In genomic region chr10:45470098-45471012, GRCh38 we compare ENCODE assay signal across 8 cellular contexts.
A peak's percentile ranks its signal among the peaks of the same experiment; 100 is the strongest.
DNase-seq lines count a peak whose midpoint lies in the region; ATAC-seq and TF ChIP-seq lines count a peak whose summit lies in the region.

No MANE protein-coding gene starts in this region.

- H3K9me3 Mint-ChIP-seq in stimulated activated naive CD8-positive, alpha-beta T cell treated with anti-CD3 and anti-CD28 coated beads, Interleukin-15, amount 100 ng/mL, for 72 hours, result no peaks in the 10 kb centered on the region

- peaks cover 36% of the 10 kb centered on the region for H3K4me1 Mint-ChIP-seq in stimulated activated naive CD8-positive, alpha-beta T cell treated with anti-CD3 and anti-CD28 coated beads, Interleukin-15, amount 100 ng/mL, for 72 hours

- DNase-seq in GM06990 (ENCODE audit: extremely low read depth, insufficient read length) (peak; percentile 35), left kidney (ENCODE audit: low read depth, low spot score) (peak; percentile 27)
- peak; percentile 10 for DNase-seq in activated naive CD8-positive, alpha-beta T cell treated with anti-CD3 and anti-CD28 coated beads, Interleukin-2, amount 50 U/mL, for 16 hours (ENCODE audit: low read depth, low spot score)
- DNase-seq in stimulated activated naive CD8-positive, alpha-beta T cell treated with anti-CD3 and anti-CD28 coated beads, Interleukin-15, amount 100 ng/mL, for 72 hours, result peak; percentile 33 to 70

- H3K4me3 Mint-ChIP-seq in stimulated activated naive CD8-positive, alpha-beta T cell treated with anti-CD3 and anti-CD28 coated beads, Interleukin-15, amount 100 ng/mL, for 72 hours, result peak overlapping the region; percentile 65 to 80

- H3K27me3 Mint-ChIP-seq in stimulated activated naive CD8-positive, alpha-beta T cell treated with anti-CD3 and anti-CD28 coated beads, Interleukin-15, amount 100 ng/mL, for 72 hours, result no peaks in the 10 kb centered on the region

- H3K27ac Mint-ChIP-seq in stimulated activated naive CD8-positive, alpha-beta T cell treated with anti-CD3 and anti-CD28 coated beads, Interleukin-15, amount 100 ng/mL, for 72 hours, result peak overlapping the region; percentile 96 to 99

- ATAC-seq in stimulated activated naive CD8-positive, alpha-beta T cell treated with anti-CD3 and anti-CD28 coated beads, Interleukin-15, amount 100 ng/mL, for 72 hours, result peak; percentile 90
- no peak for ATAC-seq in GM18511 (IDR thresholded peaks at IDR 0.05; ENCODE audit: unreplicated experiment)
- no peak for ATAC-seq in HG03354 (IDR thresholded peaks at IDR 0.05; ENCODE audit: poor library complexity, severe bottlenecking, unreplicated experiment)
- no peak for ATAC-seq in HG02642 (IDR thresholded peaks at IDR 0.05; ENCODE audit: poor library complexity, unreplicated experiment)

- no peaks in the 10 kb centered on the region for H3K27me3 ChIP-seq in GM06990 (replicated peaks; ENCODE audit: control insufficient read depth, insufficient read depth, low read length)

- H3K36me3 ChIP-seq in GM06990 (ENCODE audit: control insufficient read depth, insufficient read depth, low read length), result no peaks in the 10 kb centered on the region

- H3K4me3 ChIP-seq in GM06990 (replicated peaks; ENCODE audit: low read depth, low read length), result no peak overlapping the region

- TF ChIP-seq CTCF in GM06990 (IDR thresholded peaks at IDR 0.05; ENCODE audit: insufficient read depth, low read length, poor library complexity, severe bottlenecking), result no peak

TF ChIP-seq in PFSK-1, 5 proteins besides CTCF, POLR2A, EP300 and RAD21:
- TF ChIP-seq FOXP2 (optimal IDR thresholded peaks at IDR 0.05; ENCODE audit: borderline replicate concordance, extremely low read depth, extremely low read length, insufficient read depth) (peak; percentile 51), SIN3A (IDR thresholded peaks at IDR 0.05; ENCODE audit: borderline replicate concordance, insufficient read depth, low read length) (peak; percentile 35; the same call in 1 of the 2 replicates), REST (IDR thresholded peaks at IDR 0.05; ENCODE audit: insufficient read depth in 1 of 2, low read depth in 2 of 2, low read length in 2 of 2) (no peak), TAF1 (IDR thresholded peaks at IDR 0.05; ENCODE audit: borderline replicate concordance, insufficient read depth, low read length) (0 out of 2 replicates have a peak, but pooled peaks have one; percentile 15)
TF ChIP-seq in PFSK-1: peak in this region for 3.
